ENCODE assay signal across 25 cellular contexts in the genomic region with DNA sequence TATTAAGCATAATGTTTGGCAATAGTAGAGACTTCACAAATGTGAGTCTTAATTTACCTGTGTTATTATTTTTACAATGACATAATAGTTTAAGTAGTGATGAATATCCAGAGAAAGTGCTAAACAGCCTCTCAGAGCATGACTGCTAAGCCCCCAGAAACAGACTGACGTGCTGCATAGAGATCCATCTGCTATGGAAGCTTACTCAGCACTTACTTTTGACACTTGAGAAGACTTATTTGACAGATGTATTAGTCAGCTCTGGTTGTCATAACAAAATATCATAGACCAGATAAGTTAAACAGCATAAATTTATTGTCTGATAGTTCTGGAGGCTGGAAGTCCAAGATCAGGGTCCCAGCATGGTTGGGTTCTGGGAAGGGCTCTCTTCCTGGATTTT.
DNase-seq lines count a peak whose midpoint lies in the region; ATAC-seq, FAIRE-seq and TF ChIP-seq lines count a peak whose summit lies in the region.
"Had no signal": no experiment of that assay in that cellular context is flagged by ENCODE, and none has a peak within 500 bp of the region (broad histone marks: within the 10 kb centered on the region; RNA-seq: fewer than 3 reads in every experiment).

No MANE protein-coding gene starts in this region.

- POLR2A ChIA-PET in A549 (lab: Yijun Ruan, JAX) (no interaction called here), IMR-90 (lab: Charles Lee; ENCODE audit: unreplicated experiment) (no interaction called here)
- POLR2A ChIA-PET in CD4-positive, alpha-beta memory T cell (lab: Charles Lee; ENCODE audit: partially characterized antibody): no interaction called here

- TF ChIP-seq POLR2A in A549 (IDR thresholded peaks at IDR 0.05; ENCODE audit: low read length) (no peak), IMR-90 (IDR thresholded peaks at IDR 0.05; ENCODE audit: low read depth, low read length) (no peak)

- no peak for TF ChIP-seq EP300 in A549 (IDR thresholded peaks at IDR 0.05)

- intact Hi-C loops in IMR-90 (cut with micrococcal nuclease): no loop called here
- intact Hi-C loops in CD4-positive, alpha-beta memory T cell (cut with micrococcal nuclease): no loop called here

- H3K23ac ChIP-seq in IMR-90 (ENCODE audit: low read depth, low read length): no peak overlapping the region

- WGBS in A549 (ENCODE audit: missing lambda C conversion rate): 38% methylated on average over 1 of the region's 1 CpG
- no CpG with 5 or more reads among the region's 1 CpG for WGBS in IMR-90 (ENCODE audit: extremely low coverage in 2 of 2, insufficient read length in 1 of 2), 2 experiments

- no peak overlapping the region for H2BK120ac ChIP-seq in IMR-90 (ENCODE audit: low read depth, low read length)

- H3K56ac ChIP-seq in IMR-90 (ENCODE audit: extremely low read depth, insufficient read depth, low read length): no peak overlapping the region

- TF ChIP-seq CTCF in A549 (IDR thresholded peaks at IDR 0.05) (no peak), IMR-90 (conservative IDR thresholded peaks at IDR 0.05; ENCODE audit: low read depth, low read length) (no peak), foreskin fibroblast (IDR thresholded peaks at IDR 0.05; ENCODE audit: low read depth, low read length) (no peak)

- H3K27me3 Mint-ChIP-seq in CD4-positive, alpha-beta memory T cell: no peaks in the 10 kb centered on the region
- H3K27me3 Mint-ChIP-seq: B cell; CD4-positive, alpha-beta T cell had no signal

- H2AFZ ChIP-seq in IMR-90 (replicated peaks; ENCODE audit: low read length, poor library complexity): no peak overlapping the region

- no peak for FAIRE-seq in A549 (lab: Jason Lieb, UNC)
- FAIRE-seq: A204.1, GM12878, GM12892, GM18507 had no signal

- no peaks in the 10 kb centered on the region for H3K27me3 ChIP-seq in IMR-90 (ENCODE audit: control insufficient read depth, insufficient read depth, low read length)
- no peaks in the 10 kb centered on the region for H3K27me3 ChIP-seq in CD4-positive, alpha-beta memory T cell (ENCODE audit: insufficient read depth, low read length)
- H3K27me3 ChIP-seq: BLaER1 treated with 17β-estradiol and CSF1 and Interleukin-3, amounts not matched to agents 10 nM and 100 nM had no signal

- H3K36me3 ChIP-seq in IMR-90 (ENCODE audit: control insufficient read depth, insufficient read depth, low read length): no peaks in the 10 kb centered on the region
- H3K36me3 ChIP-seq in CD4-positive, alpha-beta memory T cell (ENCODE audit: insufficient read depth, low read length): no peaks in the 10 kb centered on the region
- H3K36me3 ChIP-seq: BLaER1 treated with 17β-estradiol and CSF1 and Interleukin-3, amounts not matched to agents 10 nM and 100 nM had no signal

- in situ Hi-C loops in IMR-90 (cut with MboI; ENCODE audit: low sequenced_read_pairs): no loop called here

- CTCF ChIA-PET in A549 (lab: Yijun Ruan, JAX) (no interaction called here), IMR-90 (lab: Yijun Ruan, JAX) (no interaction called here)
- CTCF ChIA-PET in CD4-positive, alpha-beta memory T cell (lab: Charles Lee; ENCODE audit: partially characterized antibody): no interaction called here

- no peak overlapping the region for H2AK9ac ChIP-seq in IMR-90 (replicated peaks; ENCODE audit: low read depth, low read length, poor library complexity)

- H3K4ac ChIP-seq in IMR-90 (ENCODE audit: low read depth, low read length): no peak overlapping the region

- no peak overlapping the region for H3K4me3 Mint-ChIP-seq in CD4-positive, alpha-beta memory T cell
- H3K4me3 Mint-ChIP-seq: B cell; CD4-positive, alpha-beta T cell; CD8-positive, alpha-beta memory T cell had no signal

- H3K79me1 ChIP-seq in IMR-90 (ENCODE audit: low read depth in 1 of 2, low read length in 2 of 2): no peaks in the 10 kb centered on the region

- H3K4me2 ChIP-seq in A549: no peak overlapping the region
- H3K4me2 ChIP-seq in IMR-90 (ENCODE audit: low read depth, low read length): no peak overlapping the region
- H3K4me2 ChIP-seq: BLaER1 treated with 17β-estradiol and CSF1 and Interleukin-3, amounts not matched to agents 10 nM and 100 nM had no signal

- no peak overlapping the region for H2BK20ac ChIP-seq in IMR-90 (ENCODE audit: low read depth, low read length)

- no peak overlapping the region for H2BK5ac ChIP-seq in IMR-90 (ENCODE audit: low read depth, low read length, poor library complexity, severe bottlenecking)

- no peak overlapping the region for H4K5ac ChIP-seq in IMR-90 (ENCODE audit: low read depth, low read length)

- no peak overlapping the region for H3K4me3 ChIP-seq in A549
- H3K4me3 ChIP-seq in IMR-90 (ENCODE audit: insufficient read depth, low read depth, low read length): no peak overlapping the region
- no peak overlapping the region for H3K4me3 ChIP-seq in foreskin fibroblast (ENCODE audit: low read depth in 1 of 2, low read length in 2 of 2)
- H3K4me3 ChIP-seq in CD4-positive, alpha-beta memory T cell (ENCODE audit: low read length in 2 of 2): no peak overlapping the region
- H3K4me3 ChIP-seq: BLaER1 treated with 17β-estradiol and CSF1 and Interleukin-3, amounts not matched to agents 10 nM and 100 nM; GM12878 had no signal

- H3K9ac ChIP-seq in IMR-90 (ENCODE audit: low read depth, low read length): no peak overlapping the region
- H3K9ac ChIP-seq: BLaER1 treated with 17β-estradiol and CSF1 and Interleukin-3, amounts not matched to agents 10 nM and 100 nM had no signal

- no peak overlapping the region for H2AK5ac ChIP-seq in IMR-90 (ENCODE audit: low read depth, low read length)

- H3K36me3 Mint-ChIP-seq in CD4-positive, alpha-beta memory T cell: no peaks in the 10 kb centered on the region
- H3K36me3 Mint-ChIP-seq: CD8-positive, alpha-beta memory T cell had no signal

- dilution Hi-C loops in IMR-90 (cut with HindIII; ENCODE audit: low sequenced_read_pairs, unreplicated experiment): no loop called here

- H3K9me3 ChIP-seq in A549 (peaks cover 6% of the 10 kb centered on the region; the same call in 1 of the 3 replicates), IMR-90 (ENCODE audit: control insufficient read depth, insufficient read depth, low read length) (no peaks in the 10 kb centered on the region; the same call in 1 of the 2 replicates)
- H3K9me3 ChIP-seq in CD4-positive, alpha-beta memory T cell (ENCODE audit: control insufficient read depth in 1 of 2, low read length in 2 of 2): no peaks in the 10 kb centered on the region

- H3K27ac ChIP-seq in A549 (no peak overlapping the region), IMR-90 (ENCODE audit: insufficient read depth, low read length) (no peak overlapping the region)
- H3K27ac ChIP-seq in CD4-positive, alpha-beta memory T cell (ENCODE audit: low read depth, low read length): no peak overlapping the region
- H3K27ac ChIP-seq: BLaER1 treated with 17β-estradiol and CSF1 and Interleukin-3, amounts not matched to agents 10 nM and 100 nM; C4-2B had no signal

- no peak overlapping the region for H3K27ac Mint-ChIP-seq in CD4-positive, alpha-beta memory T cell
- H3K27ac Mint-ChIP-seq: B cell; CD4-positive, alpha-beta T cell; CD8-positive, alpha-beta memory T cell had no signal

- no peak overlapping the region for H4K91ac ChIP-seq in IMR-90 (ENCODE audit: insufficient read depth, low read depth, low read length)

- H3K4me1 ChIP-seq in A549: no peaks in the 10 kb centered on the region
- no peaks in the 10 kb centered on the region for H3K4me1 ChIP-seq in IMR-90 (ENCODE audit: control insufficient read depth, insufficient read depth, low read length)
- H3K4me1 ChIP-seq in CD4-positive, alpha-beta memory T cell (ENCODE audit: insufficient read depth, low read length): no peaks in the 10 kb centered on the region
- H3K4me1 ChIP-seq: BLaER1 treated with 17β-estradiol and CSF1 and Interleukin-3, amounts not matched to agents 10 nM and 100 nM had no signal

- TF ChIP-seq RAD21 in A549 (conservative IDR thresholded peaks at IDR 0.05 in 1 of 2, IDR thresholded peaks at IDR 0.05 in 1 of 2) (no peak), IMR-90 (IDR thresholded peaks at IDR 0.05; ENCODE audit: low read length) (no peak)

- no peak overlapping the region for H3K18ac ChIP-seq in IMR-90 (ENCODE audit: low read depth, low read length)

- ATAC-seq in A549 (no peak), IMR-90 (ENCODE audit: low read depth) (no peak), GM19397 (IDR thresholded peaks at IDR 0.05; ENCODE audit: unreplicated experiment) (no peak)
- ATAC-seq: GM12878 had no signal

- peaks cover 3 to 31% (median 5%) of the 10 kb centered on the region in 8 donors for H3K9me3 Mint-ChIP-seq in CD4-positive, alpha-beta memory T cell

- no TSS peak for BruUV-seq in IMR-90 (replicated peaks; lab: Mats Ljungman, UMichigan)

- H2BK15ac ChIP-seq in IMR-90 (ENCODE audit: low read depth, low read length): no peak overlapping the region

- no peaks in the 10 kb centered on the region for H4K20me1 ChIP-seq in IMR-90 (ENCODE audit: insufficient read depth, low read length)
- H4K20me1 ChIP-seq: BLaER1 treated with 17β-estradiol and CSF1 and Interleukin-3, amounts not matched to agents 10 nM and 100 nM had no signal

- no peaks in the 10 kb centered on the region for H3K9me1 ChIP-seq in IMR-90 (ENCODE audit: insufficient read depth, low read length)

- no peaks in the 10 kb centered on the region for H3K4me1 Mint-ChIP-seq in CD4-positive, alpha-beta memory T cell
- H3K4me1 Mint-ChIP-seq: B cell; CD8-positive, alpha-beta memory T cell had no signal

- DNase-seq in A549 (ENCODE audit: low read depth in 1 of 2, low spot score in 1 of 2) (no peak), IMR-90 (no peak), RKO (ENCODE audit: low spot score) (peak; percentile 1), foreskin fibroblast (no peak)
- DNase-seq in CD4-positive, alpha-beta memory T cell: no peak
- DNase-seq: 8988T; AML-193; CD4-positive, alpha-beta T cell; CD8-positive, alpha-beta memory T cell; COR-L47; DMS 273 treated with DMSO at 0.1 percent for 48 hours; DMS153; DMS53; DMS79; DND-41; EL; GDM1 had no signal

- no peak overlapping the region for H3K14ac ChIP-seq in IMR-90 (replicated peaks; ENCODE audit: low read depth, low read length)

- H4K8ac ChIP-seq in IMR-90 (ENCODE audit: low read depth in 2 of 2, low read length in 2 of 2): no peak overlapping the region

TF ChIP-seq in A549, 52 proteins besides CTCF, POLR2A, EP300 and RAD21:
- no peak for TF ChIP-seq ZFP36 (IDR thresholded peaks at IDR 0.05; ENCODE audit: borderline replicate concordance, partially characterized antibody)
- peak; percentile 61 for TF ChIP-seq MAFK (IDR thresholded peaks at IDR 0.05; ENCODE audit: partially characterized antibody)

TF ChIP-seq in IMR-90, 13 proteins besides CTCF, POLR2A, EP300 and RAD21 (continues in another document):
- TF ChIP-seq, protein P1, sequence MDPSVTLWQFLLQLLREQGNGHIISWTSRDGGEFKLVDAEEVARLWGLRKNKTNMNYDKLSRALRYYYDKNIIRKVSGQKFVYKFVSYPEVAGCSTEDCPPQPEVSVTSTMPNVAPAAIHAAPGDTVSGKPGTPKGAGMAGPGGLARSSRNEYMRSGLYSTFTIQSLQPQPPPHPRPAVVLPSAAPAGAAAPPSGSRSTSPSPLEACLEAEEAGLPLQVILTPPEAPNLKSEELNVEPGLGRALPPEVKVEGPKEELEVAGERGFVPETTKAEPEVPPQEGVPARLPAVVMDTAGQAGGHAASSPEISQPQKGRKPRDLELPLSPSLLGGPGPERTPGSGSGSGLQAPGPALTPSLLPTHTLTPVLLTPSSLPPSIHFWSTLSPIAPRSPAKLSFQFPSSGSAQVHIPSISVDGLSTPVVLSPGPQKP (IDR thresholded peaks at IDR 0.05; ENCODE audit: borderline replicate concordance, low read depth, low read length): no peak
- TF ChIP-seq MAZ (IDR thresholded peaks at IDR 0.05; ENCODE audit: borderline replicate concordance, low read depth, low read length): no peak
